Comparison of ENCODE assay signal across 20 cellular contexts in genomic region chr14:54369343-54369742, GRCh38. TPM values are rescaled to one million over a fixed set of nuclear protein-coding genes. Genes with fewer than 3 reads are reported as not detected.
DNase-seq lines count a peak whose midpoint lies in the region; ATAC-seq and TF ChIP-seq lines count a peak whose summit lies in the region.
"Had no signal": no experiment of that assay in that cellular context is flagged by ENCODE, and none has a peak within 500 bp of the region (broad histone marks: within the 10 kb centered on the region; RNA-seq: fewer than 3 reads in every experiment).

No MANE protein-coding gene starts in this region.

- no peaks in the 10 kb centered on the region for H3K9me3 ChIP-seq in Loucy (ENCODE audit: insufficient read depth, low read depth, low read length)
- H3K9me3 ChIP-seq: BLaER1 had no signal

- no peaks in the 10 kb centered on the region for H3K27me3 ChIP-seq in Loucy (ENCODE audit: insufficient read depth, low read length, poor library complexity, severe bottlenecking)
- H3K27me3 ChIP-seq: BLaER1 had no signal

- DNase-seq in EH (ENCODE audit: low read depth) (peak; percentile 41), astrocyte of the hippocampus (ENCODE audit: low read depth, low spot score) (peak; percentile 22), renal cortical epithelial cell (ENCODE audit: low read depth) (peak; percentile 21), amniotic stem cell (lab: John Stamatoyannopoulos, UW) (no peak), omental fat pad (ENCODE audit: low spot score) (no peak)
- no peak for DNase-seq in activated CD4-positive, alpha-beta T cell treated with anti-CD3 and anti-CD28 coated beads, Interleukin-2, amount 50 U/mL, for 48 hours
- DNase-seq: Calu3; CD4-positive, alpha-beta memory T cell; DMS53; DND-41; GDM1; GOT3; H7; HFFc6 had no signal

- H3K4me2 ChIP-seq in Loucy (ENCODE audit: low read depth, low read length, poor library complexity, severe bottlenecking): no peak overlapping the region
- H3K4me2 ChIP-seq: BLaER1, KMS-11 had no signal

- H4K20me1 ChIP-seq in Loucy (ENCODE audit: insufficient read depth, low read length, poor library complexity, severe bottlenecking): no peaks in the 10 kb centered on the region
- H4K20me1 ChIP-seq: BLaER1 had no signal

- H3K4me1 ChIP-seq in Loucy (ENCODE audit: insufficient read depth, low read length, poor library complexity, severe bottlenecking): no peaks in the 10 kb centered on the region

- no peaks in the 10 kb centered on the region for H3K79me2 ChIP-seq in Loucy (ENCODE audit: insufficient read depth, low read length)

- no peaks in the 10 kb centered on the region for H3F3A ChIP-seq in Loucy (ENCODE audit: low read depth)

- H2AFZ ChIP-seq in Loucy (ENCODE audit: low read length): 0 out of 2 replicates have a peak overlapping the region, but pooled peaks have one; percentile 26

- TF ChIP-seq CTCF in Loucy (conservative IDR thresholded peaks at IDR 0.05; ENCODE audit: low read length) (no peak), omental fat pad (IDR thresholded peaks at IDR 0.05) (no peak)

- no peak overlapping the region for H3K9ac ChIP-seq in Loucy (ENCODE audit: low read depth, low read length, poor library complexity, severe bottlenecking)
- H3K9ac ChIP-seq: BLaER1, KMS-11 had no signal

- no peak for ATAC-seq in omental fat pad (ENCODE audit: low FRiP score)
- ATAC-seq in HG02571 (IDR thresholded peaks at IDR 0.05; ENCODE audit: unreplicated experiment): no peak
- ATAC-seq: HCT116, HepG2 had no signal

- H3K9me2 ChIP-seq in Loucy (replicated peaks; ENCODE audit: low read depth, low read length): no peaks in the 10 kb centered on the region

- H3K36me3 ChIP-seq in Loucy (ENCODE audit: insufficient read depth, low read length): no peaks in the 10 kb centered on the region
- H3K36me3 ChIP-seq: BLaER1 had no signal

- H3K4me3 ChIP-seq in Loucy (ENCODE audit: low read length, poor library complexity, severe bottlenecking): no peak overlapping the region
- H3K4me3 ChIP-seq: BLaER1 had no signal

RNA-seq across cellular contexts. Expression of gene CDKN3, which starts 27.5 kb away (rescaled TPM):
- 3.5 and 43.6 TPM in 2 replicates for total RNA-seq in renal cortical epithelial cell
- 1 to 10 TPM in 3 of 4 donors, under 1 TPM in 1; 0.94 to 7.6 (median 4.2) TPM for total RNA-seq in omental fat pad

Comparison
In these comparisons a context has a peak if more than half of its experiments do, and no peak if none do; other contexts are left out.
1. DNase-seq: peak in EH (single experiment), astrocyte of the hippocampus (single experiment) and renal cortical epithelial cell (single experiment); none in amniotic stem cell (single experiment), omental fat pad (single experiment) and activated CD4-positive, alpha-beta T cell treated with anti-CD3 and anti-CD28 coated beads, Interleukin-2, amount 50 U/mL, for 48 hours (0 of 2).